In the genomic region with DNA sequence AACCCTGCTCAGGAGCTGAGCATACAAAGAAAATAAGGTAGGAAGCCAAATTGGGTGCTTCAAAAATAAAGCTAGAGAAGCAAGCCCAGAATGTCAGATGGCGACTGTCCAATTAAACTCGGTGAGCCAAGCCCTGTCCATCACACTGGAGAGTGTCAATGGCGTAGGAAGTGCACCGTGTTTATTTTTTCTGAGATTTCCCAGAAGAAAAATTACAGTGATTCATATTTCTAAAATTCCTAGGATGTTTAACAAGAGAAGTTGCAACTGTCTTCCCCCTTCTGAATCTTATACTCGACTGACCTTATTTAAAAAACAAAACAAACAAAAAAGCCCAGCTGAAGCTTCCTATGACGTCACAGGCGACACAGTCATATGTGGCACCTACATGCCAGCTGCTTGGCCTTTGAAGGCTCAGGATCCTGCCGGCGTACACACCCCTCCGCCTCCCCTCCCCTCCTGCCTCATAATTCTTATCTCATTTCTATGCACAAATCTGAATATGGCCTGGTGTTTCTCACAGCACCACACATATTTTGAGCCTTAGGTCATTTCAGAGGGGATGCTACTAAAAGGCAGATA, we compare ENCODE assay signal across 8 cellular contexts.
A peak's percentile ranks its signal among the peaks of the same experiment; 100 is the strongest.
DNase-seq lines count a peak whose midpoint lies in the region; TF ChIP-seq lines count a peak whose summit lies in the region.

No MANE protein-coding gene starts in this region.

- H3K27ac Mint-ChIP-seq in activated naive CD4-positive, alpha-beta T cell treated with anti-CD3 and anti-CD28 coated beads, Interleukin-2, amount 10 ng/mL, durations not matched to agents 7 days and 5 days, result peak overlapping the region; percentile 100

- H3K36me3 Mint-ChIP-seq in activated naive CD4-positive, alpha-beta T cell treated with anti-CD3 and anti-CD28 coated beads, Interleukin-2, amount 10 ng/mL, durations not matched to agents 7 days and 5 days, result peaks cover 61% of the 10 kb centered on the region

- no peaks in the 10 kb centered on the region for H3K9me3 ChIP-seq in suprapubic skin

- H3K27me3 ChIP-seq in suprapubic skin, result no peaks in the 10 kb centered on the region

- no peaks in the 10 kb centered on the region for H3K36me3 ChIP-seq in suprapubic skin

- H3K4me3 Mint-ChIP-seq in activated naive CD4-positive, alpha-beta T cell treated with anti-CD3 and anti-CD28 coated beads, Interleukin-2, amount 10 ng/mL, durations not matched to agents 7 days and 5 days, result no peak overlapping the region

- TF ChIP-seq EP300 in suprapubic skin (IDR thresholded peaks at IDR 0.05), result no peak

- DNase-seq in A172 (ENCODE audit: low spot score) (peak; percentile 77), NCI-H226 (peak; percentile 86), inferior parietal cortex (ENCODE audit: extremely low spot score) (peak; percentile 47), suprapubic skin (ENCODE audit: low spot score in 2 of 2) (no peak), iPS-NIHi7 (ENCODE audit: extremely low spot score) (no peak), DMS79 treated with DMSO at 0.1 percent for 48 hours (lab: John Stamatoyannopoulos, UW) (no peak), GM10266 (ENCODE audit: extremely low spot score) (no peak)
- peak; percentile 66 for DNase-seq in activated naive CD4-positive, alpha-beta T cell treated with anti-CD3 and anti-CD28 coated beads, Interleukin-2, amount 10 ng/mL, durations not matched to agents 7 days and 5 days

- TF ChIP-seq CTCF in suprapubic skin (IDR thresholded peaks at IDR 0.05), result no peak
- no peak for TF ChIP-seq CTCF in GM10266 (IDR thresholded peaks at IDR 0.05; ENCODE audit: control insufficient read depth, insufficient read depth, low read depth, missing control alignments)

- H3K4me1 ChIP-seq in suprapubic skin, result peaks cover 59% of the 10 kb centered on the region

- CTCF ChIA-PET in activated naive CD4-positive, alpha-beta T cell treated with anti-CD3 and anti-CD28 coated beads, Interleukin-2, amount 10 ng/mL, durations not matched to agents 7 days and 5 days (lab: Charles Lee), result interaction anchor here (1.4 to 3.6 kb wide), 2 partner anchors 12 to 140 kb away, joined by 4 to 13 read pairs; no protein-coding TSS in a partner anchor

- 33% methylated on average over 10 of the region's 10 CpGs for WGBS in suprapubic skin

- no peaks in the 10 kb centered on the region for H3K9me3 Mint-ChIP-seq in activated naive CD4-positive, alpha-beta T cell treated with anti-CD3 and anti-CD28 coated beads, Interleukin-2, amount 10 ng/mL, durations not matched to agents 7 days and 5 days

- no peak for TF ChIP-seq POLR2A in suprapubic skin (IDR thresholded peaks at IDR 0.05)

- no peaks in the 10 kb centered on the region for H3K27me3 Mint-ChIP-seq in activated naive CD4-positive, alpha-beta T cell treated with anti-CD3 and anti-CD28 coated beads, Interleukin-2, amount 10 ng/mL, durations not matched to agents 7 days and 5 days

- H3K4me1 Mint-ChIP-seq in activated naive CD4-positive, alpha-beta T cell treated with anti-CD3 and anti-CD28 coated beads, Interleukin-2, amount 10 ng/mL, durations not matched to agents 7 days and 5 days, result peaks cover 85% of the 10 kb centered on the region

- peak overlapping the region; percentile 45 for H3K27ac ChIP-seq in suprapubic skin

- H3K4me3 ChIP-seq in suprapubic skin, result no peak overlapping the region

Comparison
In these comparisons a context has a peak if more than half of its experiments do, and no peak if none do; other contexts are left out.
1. DNase-seq: peak in A172 (single experiment), NCI-H226 (single experiment), activated naive CD4-positive, alpha-beta T cell treated with anti-CD3 and anti-CD28 coated beads, Interleukin-2, amount 10 ng/mL, durations not matched to agents 7 days and 5 days (single experiment) and inferior parietal cortex (single experiment); none in suprapubic skin (0 of 2), iPS-NIHi7 (single experiment), DMS79 treated with DMSO at 0.1 percent for 48 hours (single experiment) and GM10266 (single experiment).